In the genomic region with DNA sequence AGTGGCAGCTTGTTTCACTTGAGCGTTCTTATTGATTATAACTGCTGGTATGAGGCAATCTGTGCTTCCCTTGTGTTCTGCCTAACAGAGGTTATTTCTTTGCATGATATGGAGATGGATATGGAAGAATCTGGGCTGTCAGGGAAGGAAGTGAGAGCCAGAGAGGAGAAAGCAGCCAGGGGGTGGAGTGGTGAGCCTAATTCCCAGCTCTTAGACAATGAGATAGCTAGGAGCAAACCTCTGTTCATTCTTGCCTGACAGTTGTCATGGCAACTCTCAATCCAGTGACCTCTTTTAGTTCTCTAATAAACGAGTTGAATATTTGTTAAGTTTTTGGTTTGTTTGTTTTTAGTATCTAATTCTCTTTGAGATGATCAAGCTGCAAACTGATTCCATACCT, we compare ENCODE assay signal across 18 cellular contexts.
DNase-seq lines count a peak whose midpoint lies in the region; ATAC-seq lines count a peak whose summit lies in the region.
"Had no signal": no experiment of that assay in that cellular context is flagged by ENCODE, and none has a peak within 500 bp of the region (broad histone marks: within the 10 kb centered on the region; RNA-seq: fewer than 3 reads in every experiment).

No MANE protein-coding gene starts in this region.

- H3K36me3 ChIP-seq in H7 (replicated peaks; ENCODE audit: control insufficient read depth, insufficient read depth, low read length), result no peaks in the 10 kb centered on the region
- H3K36me3 ChIP-seq: breast epithelium, tibial artery had no signal

- ATAC-seq in HG02642 (IDR thresholded peaks at IDR 0.05; ENCODE audit: poor library complexity, unreplicated experiment) (no peak), GM21423 (IDR thresholded peaks at IDR 0.05; ENCODE audit: unreplicated experiment) (no peak)
- ATAC-seq: naive thymus-derived CD4-positive, alpha-beta T cell had no signal

- no peak overlapping the region for H3K4me3 ChIP-seq in H7 (ENCODE audit: insufficient read depth, low read depth, low read length)
- H3K4me3 ChIP-seq: breast epithelium, tibial artery had no signal

- no peaks in the 10 kb centered on the region for H3K27me3 ChIP-seq in H7 (ENCODE audit: control insufficient read depth, insufficient read depth, low read length)
- H3K27me3 ChIP-seq: breast epithelium, tibial artery had no signal

- peak; percentile 35 for DNase-seq in H7
- peak; percentile 4 for DNase-seq in astrocyte of the hippocampus (ENCODE audit: low read depth, low spot score)
- DNase-seq in iPS-NIHi11 (ENCODE audit: low spot score), result peak; percentile 47
- DNase-seq in retina, result peak; percentile 56
- DNase-seq in A172 (ENCODE audit: low spot score), result no peak
- DNase-seq: activated CD4-positive, alpha-beta T cell treated with anti-CD3 and anti-CD28 coated beads, Interleukin-2, amount 10 ng/mL, durations not matched to agents 7 days and 5 days; cortex of kidney; kidney; naive thymus-derived CD4-positive, alpha-beta T cell; NCI-H1417 treated with DMSO at 0.1 percent for 48 hours; NCI-H774; Right ventricle myocardium superior; stimulated activated CD4-positive, alpha-beta T cell treated with anti-CD3 and anti-CD28 coated beads, Interleukin-2, amount 100 ng/mL, for 24 hours; stimulated activated naive CD4-positive, alpha-beta T cell; tibial artery had no signal
